24 cellular contexts compared by ENCODE assay signal in genomic region chr4:2697995-2698414, GRCh38. TPM values are rescaled to one million over a fixed set of nuclear protein-coding genes. Genes with fewer than 3 reads are reported as not detected.
DNase-seq lines count a peak whose midpoint lies in the region; ATAC-seq, FAIRE-seq and TF ChIP-seq lines count a peak whose summit lies in the region.
"Had no signal": no experiment of that assay in that cellular context is flagged by ENCODE, and none has a peak within 500 bp of the region (broad histone marks: within the 10 kb centered on the region; RNA-seq: fewer than 3 reads in every experiment).

No MANE protein-coding gene starts in this region.

- POLR2A ChIA-PET in OCI-LY7 (lab: Charles Lee): no interaction called here

- H4K20me1 ChIP-seq in OCI-LY7 (ENCODE audit: insufficient read depth, low read length): 0 out of 2 replicates have a peak, but pooled peaks cover 4% of the 10 kb centered on the region

- H3K4me2 ChIP-seq in OCI-LY7 (ENCODE audit: low read length): no peak overlapping the region

- TF ChIP-seq POLR2A in GM12892 (IDR thresholded peaks at IDR 0.05; ENCODE audit: low read depth, low read length) (no peak), H54 (IDR thresholded peaks at IDR 0.05; ENCODE audit: low read depth, low read length) (no peak)

- peak; percentile 24 for FAIRE-seq in GM12892 (lab: Jason Lieb, UNC)
- FAIRE-seq in H54 (lab: Jason Lieb, UNC): no peak
- FAIRE-seq in frontal cortex (lab: Jason Lieb, UNC): no peak
- FAIRE-seq: D721Med, islet of Langerhans had no signal

- BruUV-seq in OCI-LY7 (replicated peaks; lab: Mats Ljungman, UMichigan): no TSS peak

- H3K4me3 ChIP-seq in OCI-LY7 (ENCODE audit: low read depth, low read length, poor library complexity, severe bottlenecking): no peak overlapping the region
- H3K4me3 ChIP-seq: left ventricle myocardium inferior, SJCRH30, skin epidermis had no signal

- no peak overlapping the region for H2AFZ ChIP-seq in OCI-LY7 (ENCODE audit: low read length)

- intact Hi-C loops in OCI-LY7 (cut with micrococcal nuclease; ENCODE audit: unreplicated experiment): loop anchor here (2.0 to 5.0 kb wide), 3 partner anchors 49 to 259 kb away; no protein-coding TSS in a partner anchor
- intact Hi-C loops in sciatic nerve (cut with DNase I): no loop called here

- H3K4me1 ChIP-seq in OCI-LY7 (ENCODE audit: insufficient read depth, low read length, poor library complexity, severe bottlenecking): peaks cover 54% of the 10 kb centered on the region
- H3K4me1 ChIP-seq: left ventricle myocardium inferior, SJCRH30 had no signal

- H3K27ac ChIP-seq in OCI-LY7 (ENCODE audit: low read depth, low read length, poor library complexity, severe bottlenecking): peak overlapping the region; percentile 93
- peak overlapping the region; percentile 27 for H3K27ac ChIP-seq in caudate nucleus (ENCODE audit: low read depth, low read length)
- H3K27ac ChIP-seq: brain microvascular endothelial cell, left ventricle myocardium inferior, SJCRH30, skin epidermis had no signal

- ATAC-seq in sciatic nerve: peak; percentile 42
- no peak for ATAC-seq in SK-N-SH treated with all-trans-retinoic acid at 6 μM for 48 hours
- ATAC-seq: natural killer cell treated with Interleukin-12 subunit alpha and Interleukin-12 subunit beta and Interleukin-15 and Interleukin-18, amount 100 ng/mL, for 72 hours; Panc1 had no signal

- DNase-seq in GM12892 (ENCODE audit: insufficient read length) (no peak), OCI-LY7 (ENCODE audit: low spot score) (no peak), caudate nucleus (lab: John Stamatoyannopoulos, UW) (no peak), sciatic nerve (ENCODE audit: low spot score) (no peak), H54 (ENCODE audit: insufficient read length, low spot score) (no peak), frontal cortex (ENCODE audit: low spot score in 2 of 2) (no peak)
- DNase-seq: activated CD4-positive, alpha-beta memory T cell treated with anti-CD3 and anti-CD28 coated beads for 36 hours; activated gamma-delta T cell treated with Interleukin-2 at 50 U/mL for 16 hours; activated T-cell treated with anti-CD3 and anti-CD28 coated beads for 4 hours; brain microvascular endothelial cell; CD4-positive, CD25-positive, alpha-beta regulatory T cell; HFFc6; left ventricle myocardium inferior; NCI-H1105; NCI-H2029; NCI-H524 treated with DMSO at 0.1 percent for 48 hours; SJCRH30; T-helper 1 cell had no signal

- peaks cover 86% of the 10 kb centered on the region for H3K36me3 ChIP-seq in OCI-LY7 (ENCODE audit: insufficient read depth, low read length)

- no peak for TF ChIP-seq CTCF in OCI-LY7 (conservative IDR thresholded peaks at IDR 0.05; ENCODE audit: low read length)

- no peaks in the 10 kb centered on the region for H3K79me2 ChIP-seq in OCI-LY7 (ENCODE audit: insufficient read depth, low read depth, low read length)

- H3K9me3 ChIP-seq in OCI-LY7 (ENCODE audit: low read length): no peaks in the 10 kb centered on the region
- H3K9me3 ChIP-seq: left ventricle myocardium inferior, SJCRH30 had no signal

- no peaks in the 10 kb centered on the region for H3K9me2 ChIP-seq in OCI-LY7 (ENCODE audit: insufficient read depth, low read length)

- CTCF ChIA-PET in OCI-LY7 (lab: Charles Lee; ENCODE audit: unreplicated experiment): no interaction called here

TF ChIP-seq in SK-N-SH treated with all-trans-retinoic acid at 6 μM for 48 hours, 23 proteins besides CTCF, POLR2A, EP300 and RAD21:
- no peak for TF ChIP-seq SNAI2 (CRISPR knock-in tag; IDR thresholded peaks at IDR 0.05)
- no peak for TF ChIP-seq CSRNP3 (CRISPR knock-in tag; IDR thresholded peaks at IDR 0.05)
- no peak for TF ChIP-seq ZNF70 (CRISPR knock-in tag; IDR thresholded peaks at IDR 0.05)
- TF ChIP-seq TCF4 (CRISPR knock-in tag; IDR thresholded peaks at IDR 0.05; ENCODE audit: borderline replicate concordance): no peak
- no peak for TF ChIP-seq ZNF8 (CRISPR knock-in tag; IDR thresholded peaks at IDR 0.05)
- TF ChIP-seq PPARA (CRISPR knock-in tag; IDR thresholded peaks at IDR 0.05; ENCODE audit: borderline replicate concordance): no peak
- no peak for TF ChIP-seq TSHZ2 (CRISPR knock-in tag; IDR thresholded peaks at IDR 0.05)
- no peak for TF ChIP-seq POU6F1 (CRISPR knock-in tag; IDR thresholded peaks at IDR 0.05; ENCODE audit: borderline replicate concordance, low read depth)
- no peak for TF ChIP-seq PATZ1 (CRISPR knock-in tag; IDR thresholded peaks at IDR 0.05; ENCODE audit: borderline replicate concordance)
- no peak for TF ChIP-seq ZFP3 (CRISPR knock-in tag; IDR thresholded peaks at IDR 0.05)
- no peak for TF ChIP-seq ZFP30 (CRISPR knock-in tag; IDR thresholded peaks at IDR 0.05)
- TF ChIP-seq RARB (CRISPR knock-in tag; IDR thresholded peaks at IDR 0.05): no peak
- TF ChIP-seq ZNF565 (CRISPR knock-in tag; conservative IDR thresholded peaks at IDR 0.05; ENCODE audit: low read depth): no peak
- no peak for TF ChIP-seq BACH2 (CRISPR knock-in tag; IDR thresholded peaks at IDR 0.05; ENCODE audit: borderline replicate concordance)

RNA-seq across cellular contexts. Expression of gene TNIP2, which starts 58.1 kb away (rescaled TPM):
- polyA plus RNA-seq in GM12892 (2012; ENCODE audit: missing spikeins): 35.5 TPM
- 32.1 TPM in 2 replicates for total RNA-seq in OCI-LY7 (2014; rRNA removed; shearing (Covaris generic))
- 26.2 and 28.3 TPM in 2 replicates for total RNA-seq in OCI-LY7 (2022)
- 34.9 TPM for total RNA-seq in sciatic nerve
- 6.1 TPM for total RNA-seq in frontal cortex
